In genomic region chr11:120499859-120500258, GRCh38 we compare ENCODE assay signal across 19 cellular contexts. TPM values are rescaled to one million over a fixed set of nuclear protein-coding genes. Genes with fewer than 3 reads are reported as not detected.
"Had no signal": no experiment of that assay in that cellular context is flagged by ENCODE, and none has a peak within 500 bp of the region (broad histone marks: within the 10 kb centered on the region; RNA-seq: fewer than 3 reads in every experiment).

No MANE protein-coding gene starts in this region.

- H3K4me3 ChIP-seq: colonic mucosa, hepatocyte, left ventricle myocardium inferior, lower lobe of right lung, stomach, uterus had no signal

- H3K27me3 ChIP-seq: colonic mucosa, hepatocyte, uterus had no signal

- H3K36me3 ChIP-seq: colonic mucosa, left ventricle myocardium inferior, lower lobe of right lung, neutrophil, stomach, uterus had no signal

- H2AFZ ChIP-seq: hepatocyte had no signal

- DNase-seq: colonic mucosa; dermis blood vessel endothelial cell; effector CD4-positive, alpha-beta T cell; endodermal cell; erythroblast; foreskin keratinocyte; head of caudate nucleus; left ventricle myocardium inferior; lower lobe of right lung; midbrain; naive B cell; small intestine; stimulated activated CD4-positive, alpha-beta T cell treated with anti-CD3 and anti-CD28 coated beads, Interleukin-12 subunit alpha, Interleukin-12 subunit beta, amount 100 ng/mL, for 4 hours; stimulated activated naive CD4-positive, alpha-beta T cell; stomach; substantia nigra; uterus had no signal

- H3K9me3 ChIP-seq: colonic mucosa, left ventricle myocardium inferior, lower lobe of right lung, neutrophil, stomach, uterus had no signal

- H3K4me1 ChIP-seq: colonic mucosa, foreskin keratinocyte, lower lobe of right lung, uterus had no signal

- H3K4me2 ChIP-seq: hepatocyte had no signal

- H3K79me2 ChIP-seq: hepatocyte had no signal

- H3K27ac ChIP-seq: colonic mucosa, foreskin keratinocyte, hepatocyte, left ventricle myocardium inferior, lower lobe of right lung, neutrophil, stomach, uterus had no signal

RNA-seq across cellular contexts. Expression of gene GRIK4, which starts 11.7 kb away (rescaled TPM):
- total RNA-seq: foreskin keratinocyte, stomach had no signal
- polyA plus RNA-seq: foreskin keratinocyte had no signal
